In the genomic region with DNA sequence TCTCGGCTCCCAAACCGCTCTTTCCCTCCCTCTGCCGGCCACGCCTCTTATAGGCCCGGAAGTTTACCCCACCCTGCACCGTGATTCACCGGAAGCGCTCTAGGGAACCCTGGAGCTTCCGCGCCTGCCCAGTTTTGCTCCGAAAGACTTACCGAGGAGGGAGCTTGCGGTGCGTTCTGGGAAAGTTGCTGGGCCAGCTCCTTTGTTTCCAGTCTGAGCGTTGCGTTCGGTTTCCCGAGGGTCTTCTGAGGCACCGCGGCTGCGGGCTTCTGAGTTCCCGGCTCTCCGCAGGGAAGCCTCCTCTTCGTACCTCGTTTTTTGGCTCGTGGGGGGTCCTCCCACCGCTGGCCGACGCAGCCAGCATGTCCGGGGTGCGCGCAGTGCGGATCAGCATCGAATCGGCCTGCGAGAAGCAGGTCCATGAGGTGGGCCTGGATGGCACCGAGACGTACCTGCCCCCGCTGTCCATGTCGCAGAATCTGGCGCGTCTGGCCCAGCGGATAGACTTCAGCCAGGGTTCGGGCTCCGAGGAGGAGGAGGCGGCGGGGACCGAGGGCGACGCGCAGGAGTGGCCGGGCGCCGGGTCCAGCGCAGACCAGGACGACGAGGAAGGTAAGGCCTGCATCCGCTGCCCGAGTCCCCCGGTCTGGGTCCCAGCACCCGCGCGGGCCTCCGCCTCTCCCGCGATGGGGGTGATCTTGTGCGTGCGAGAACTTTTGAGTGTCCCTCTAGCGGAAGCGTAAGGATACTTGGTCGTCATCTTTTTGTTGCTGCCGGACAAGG, we compare ENCODE assay signal across 8 cellular contexts. TPM values are rescaled to one million over a fixed set of nuclear protein-coding genes. Genes with fewer than 3 reads are reported as not detected.
A peak's percentile ranks its signal among the peaks of the same experiment; 100 is the strongest.
DNase-seq lines count a peak whose midpoint lies in the region; ATAC-seq, FAIRE-seq and TF ChIP-seq lines count a peak whose summit lies in the region.

A gene with protein sequence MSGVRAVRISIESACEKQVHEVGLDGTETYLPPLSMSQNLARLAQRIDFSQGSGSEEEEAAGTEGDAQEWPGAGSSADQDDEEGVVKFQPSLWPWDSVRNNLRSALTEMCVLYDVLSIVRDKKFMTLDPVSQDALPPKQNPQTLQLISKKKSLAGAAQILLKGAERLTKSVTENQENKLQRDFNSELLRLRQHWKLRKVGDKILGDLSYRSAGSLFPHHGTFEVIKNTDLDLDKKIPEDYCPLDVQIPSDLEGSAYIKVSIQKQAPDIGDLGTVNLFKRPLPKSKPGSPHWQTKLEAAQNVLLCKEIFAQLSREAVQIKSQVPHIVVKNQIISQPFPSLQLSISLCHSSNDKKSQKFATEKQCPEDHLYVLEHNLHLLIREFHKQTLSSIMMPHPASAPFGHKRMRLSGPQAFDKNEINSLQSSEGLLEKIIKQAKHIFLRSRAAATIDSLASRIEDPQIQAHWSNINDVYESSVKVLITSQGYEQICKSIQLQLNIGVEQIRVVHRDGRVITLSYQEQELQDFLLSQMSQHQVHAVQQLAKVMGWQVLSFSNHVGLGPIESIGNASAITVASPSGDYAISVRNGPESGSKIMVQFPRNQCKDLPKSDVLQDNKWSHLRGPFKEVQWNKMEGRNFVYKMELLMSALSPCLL (plus strand): TSS at position 131 of the 783 bp plus-strand sequence. CDS start 232 bp downstream, at position 363.

- no peaks in the 10 kb centered on the region for H3K9me3 ChIP-seq in smooth muscle cell (replicated peaks; ENCODE audit: low read depth)

- peak within 1 kb of the TSS; percentile 96 for H3K4me2 ChIP-seq in smooth muscle cell

- H3K27me3 ChIP-seq in bronchial epithelial cell (ENCODE audit: control insufficient read depth, insufficient read depth, low read length), result no peaks in the 10 kb centered on the region
- H3K27me3 ChIP-seq in smooth muscle cell (ENCODE audit: low read depth), result no peaks in the 10 kb centered on the region

- ATAC-seq in GM18907 (IDR thresholded peaks at IDR 0.05; ENCODE audit: unreplicated experiment) (peak; percentile 98), HG03159 (IDR thresholded peaks at IDR 0.05; ENCODE audit: unreplicated experiment) (peak; percentile 97)

- WGBS in smooth muscle cell (ENCODE audit: low lambda C conversion rate), result under 1% methylated on average over 72 of the region's 72 CpGs

- H3F3A ChIP-seq in smooth muscle cell (ENCODE audit: low read depth), result no peaks in the 10 kb centered on the region

- FAIRE-seq in bronchial epithelial cell (lab: Jason Lieb, UNC), result no peak

- H4K20me1 ChIP-seq in smooth muscle cell (ENCODE audit: low read depth), result peaks cover 47% of the 10 kb centered on the region

- H3K4me1 ChIP-seq in smooth muscle cell (ENCODE audit: low read depth), result peaks cover 21% of the 10 kb centered on the region

- H2AFZ ChIP-seq in smooth muscle cell (ENCODE audit: low read depth), result peak within 1 kb of the TSS; percentile 89

- peak within 1 kb of the TSS; percentile 92 for H3K27ac ChIP-seq in smooth muscle cell (ENCODE audit: low read depth)

- TF ChIP-seq CTCF in WI38 (IDR thresholded peaks at IDR 0.05; ENCODE audit: low read depth, low read length) (peak; percentile 32), bronchial epithelial cell (IDR thresholded peaks at IDR 0.05; ENCODE audit: insufficient read depth, low read length, severe bottlenecking) (peak; percentile 59), smooth muscle cell (IDR thresholded peaks at IDR 0.05; ENCODE audit: borderline replicate concordance, insufficient read depth, poor library complexity, severe bottlenecking) (peak; percentile 22)

- H3K4me3 ChIP-seq in WI38 (ENCODE audit: low read depth, low read length) (peak within 1 kb of the TSS; percentile 85), bronchial epithelial cell (ENCODE audit: low read depth, low read length) (peak within 1 kb of the TSS; percentile 87), smooth muscle cell (peak within 1 kb of the TSS; percentile 88)

- peak within 1 kb of the TSS; percentile 94 for H3K9ac ChIP-seq in smooth muscle cell (ENCODE audit: low read depth)

- peaks cover 2% of the 10 kb centered on the region for H3K36me3 ChIP-seq in bronchial epithelial cell (ENCODE audit: control insufficient read depth, insufficient read depth, low read length)
- H3K36me3 ChIP-seq in smooth muscle cell (ENCODE audit: low read depth), result peaks cover 6% of the 10 kb centered on the region

- H3K79me2 ChIP-seq in smooth muscle cell (ENCODE audit: low read depth), result peaks cover 50% of the 10 kb centered on the region

- peak; percentile 97 for DNase-seq in AG08396 (ENCODE audit: low spot score)
- peak; percentile 93 for DNase-seq in NCI-H2227 (lab: John Stamatoyannopoulos, UW; ENCODE audit: unreplicated experiment)
- DNase-seq in bronchial epithelial cell (ENCODE audit: low read depth), result peak; percentile 86
- peak; percentile 97 for DNase-seq in iPS-NIHi7 (ENCODE audit: extremely low spot score)
- peak; percentile 63 for DNase-seq in smooth muscle cell (lab: John Stamatoyannopoulos, UW; ENCODE audit: unreplicated experiment)

RNA-seq across cellular contexts. Expression of the gene that starts here (rescaled TPM):
- total RNA-seq in bronchial epithelial cell (20.4 and 23.7 TPM in 2 replicates), smooth muscle cell (30.6 and 38.3 TPM in 2 replicates)
- polyA plus RNA-seq in smooth muscle cell, result 20.2 and 24.9 TPM in 2 replicates

Comparison
In these comparisons a context has a peak if more than half of its experiments do, and no peak if none do; other contexts are left out.
1. Peak in every context shown above with its lines: DNase-seq, ATAC-seq, H3K4me3 ChIP-seq and H3K27ac ChIP-seq.